ENCODE assay signal across 1 cellular context in the genomic region with DNA sequence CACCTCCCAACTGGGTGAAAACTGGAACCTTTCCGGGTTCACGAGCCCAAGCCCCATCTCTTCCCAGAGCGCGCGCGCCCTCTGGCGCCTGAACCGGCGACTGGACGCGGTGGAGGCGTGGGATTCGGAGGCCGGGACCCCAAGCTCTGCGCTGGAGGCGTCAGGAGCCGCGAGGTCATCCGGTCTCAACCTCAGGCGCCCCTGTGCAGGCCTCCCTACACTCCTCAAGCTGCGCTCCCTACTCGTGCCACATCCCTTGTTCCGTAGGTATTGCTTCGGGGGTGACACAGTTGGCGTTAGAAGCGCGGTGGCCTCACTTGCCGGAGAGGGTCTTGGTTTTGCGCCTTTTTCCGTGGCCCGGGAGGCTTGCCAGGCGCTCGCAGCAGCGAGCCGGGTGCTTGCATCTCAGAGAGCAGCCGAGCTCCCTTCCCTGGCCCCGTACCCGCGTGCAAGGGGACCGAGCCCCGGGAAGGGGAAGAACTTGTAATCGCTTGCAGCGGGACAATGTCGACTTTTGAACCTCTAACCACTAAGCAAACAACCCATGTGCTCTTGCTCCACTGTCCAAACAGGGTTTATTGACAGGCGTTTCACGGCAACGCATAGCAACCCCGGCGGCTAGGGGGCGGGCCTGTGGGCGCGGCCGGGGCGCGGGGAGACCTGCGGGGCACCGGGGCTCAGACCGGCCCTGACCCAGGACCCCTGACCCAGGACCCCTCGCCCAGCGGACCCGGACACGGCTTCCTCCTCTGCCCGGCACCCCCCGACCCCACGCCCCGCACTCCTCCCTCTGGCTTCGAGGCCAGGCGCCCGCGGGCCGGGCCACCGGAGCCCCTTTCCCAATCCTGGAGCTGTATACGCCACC.
TF ChIP-seq lines count a peak whose summit lies in the region.

No MANE protein-coding gene starts in this region.

TF ChIP-seq in HepG2, 621 proteins besides CTCF, POLR2A, EP300 and RAD21 (continued from another document and continues in another):
- TF ChIP-seq ZBTB3 (CRISPR knock-in tag; IDR thresholded peaks at IDR 0.05; ENCODE audit: borderline replicate concordance, low read depth) = 0 out of 2 replicates have a peak, but pooled peaks have one; percentile 30
- TF ChIP-seq RXRB (CRISPR knock-in tag; IDR thresholded peaks at IDR 0.05; ENCODE audit: borderline replicate concordance) = peak; percentile 78
- peak; percentile 78 for TF ChIP-seq RFX1 (IDR thresholded peaks at IDR 0.05)
- peak; percentile 75; the same call in 1 of the 2 replicates for TF ChIP-seq ZSCAN29 (CRISPR knock-in tag; conservative IDR thresholded peaks at IDR 0.05)
- peak; percentile 76 for TF ChIP-seq ARNT2 (CRISPR knock-in tag; IDR thresholded peaks at IDR 0.05; ENCODE audit: low read depth)
- TF ChIP-seq POLR2G (IDR thresholded peaks at IDR 0.05; ENCODE audit: low read depth, low read length) = peak; percentile 68
- peak; percentile 93 for TF ChIP-seq TARDBP (CRISPR knock-in tag; IDR thresholded peaks at IDR 0.05)
- TF ChIP-seq SMC3 (IDR thresholded peaks at IDR 0.05; ENCODE audit: low read length) = peak; percentile 12; the same call in 1 of the 2 replicates
- TF ChIP-seq AKAP8 (CRISPR knock-in tag; IDR thresholded peaks at IDR 0.05) = 0 out of 2 replicates have a peak, but pooled peaks have one; percentile 34
- no peak for TF ChIP-seq ATF7 (IDR thresholded peaks at IDR 0.05)
- TF ChIP-seq ATF7 (CRISPR knock-in tag; IDR thresholded peaks at IDR 0.05) = peak; percentile 40; the same call in 1 of the 2 replicates
- TF ChIP-seq MEIS1 (CRISPR knock-in tag; IDR thresholded peaks at IDR 0.05; ENCODE audit: borderline replicate concordance) = peak; percentile 72
- TF ChIP-seq TIGD3 (CRISPR knock-in tag; IDR thresholded peaks at IDR 0.05; ENCODE audit: borderline replicate concordance) = 0 out of 2 replicates have a peak, but pooled peaks have one; percentile 69
- peak; percentile 62 for TF ChIP-seq ISL2 (CRISPR knock-in tag; IDR thresholded peaks at IDR 0.05)
- 0 out of 2 replicates have a peak, but pooled peaks have one; percentile 71 for TF ChIP-seq GTF3A (CRISPR knock-in tag; conservative IDR thresholded peaks at IDR 0.05)
- TF ChIP-seq ZNF143 (CRISPR knock-in tag; IDR thresholded peaks at IDR 0.05) = no peak
- peak; percentile 94; the same call in 1 of the 2 replicates for TF ChIP-seq ZNF512B (CRISPR knock-in tag; IDR thresholded peaks at IDR 0.05; ENCODE audit: borderline replicate concordance)
- peak; percentile 8; the same call in 1 of the 2 replicates for TF ChIP-seq RFXAP (CRISPR knock-in tag; IDR thresholded peaks at IDR 0.05; ENCODE audit: borderline replicate concordance)
- TF ChIP-seq ZNF761 (CRISPR knock-in tag; conservative IDR thresholded peaks at IDR 0.05) = peak; percentile 55; the same call in 1 of the 2 replicates
- peak; percentile 80 for TF ChIP-seq PCBP1 (IDR thresholded peaks at IDR 0.05; ENCODE audit: borderline replicate concordance, low read depth, low read length)
- peak; percentile 96 for TF ChIP-seq RFX5 (IDR thresholded peaks at IDR 0.05; ENCODE audit: low read depth, low read length)
- 0 out of 2 replicates have a peak, but pooled peaks have one; percentile 75 for TF ChIP-seq CHCHD3 (CRISPR knock-in tag; IDR thresholded peaks at IDR 0.05)
- peak; percentile 88 for TF ChIP-seq ZSCAN21 (CRISPR knock-in tag; IDR thresholded peaks at IDR 0.05; ENCODE audit: borderline replicate concordance)
- TF ChIP-seq ZNF792 (CRISPR knock-in tag; IDR thresholded peaks at IDR 0.05) = peak; percentile 65; the same call in 1 of the 2 replicates
- TF ChIP-seq KLF9 (CRISPR knock-in tag; IDR thresholded peaks at IDR 0.05; ENCODE audit: low read depth) = 0 out of 2 replicates have a peak, but pooled peaks have one; percentile 44
- TF ChIP-seq IRX3 (CRISPR knock-in tag; IDR thresholded peaks at IDR 0.05; ENCODE audit: borderline replicate concordance, low read depth) = peak; percentile 79; the same call in 1 of the 2 replicates
- peak; percentile 16 for TF ChIP-seq CBX1 (IDR thresholded peaks at IDR 0.05; ENCODE audit: low read depth)
- peak; percentile 78 for TF ChIP-seq ZMYM4 (CRISPR knock-in tag; IDR thresholded peaks at IDR 0.05)
- peak; percentile 68; the same call in 1 of the 2 replicates for TF ChIP-seq ZBTB37 (CRISPR knock-in tag; IDR thresholded peaks at IDR 0.05)
- TF ChIP-seq, protein P1, sequence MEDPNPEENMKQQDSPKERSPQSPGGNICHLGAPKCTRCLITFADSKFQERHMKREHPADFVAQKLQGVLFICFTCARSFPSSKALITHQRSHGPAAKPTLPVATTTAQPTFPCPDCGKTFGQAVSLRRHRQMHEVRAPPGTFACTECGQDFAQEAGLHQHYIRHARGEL (CRISPR knock-in tag; IDR thresholded peaks at IDR 0.05) = 0 out of 2 replicates have a peak, but pooled peaks have one; percentile 24
- TF ChIP-seq, protein P2, sequence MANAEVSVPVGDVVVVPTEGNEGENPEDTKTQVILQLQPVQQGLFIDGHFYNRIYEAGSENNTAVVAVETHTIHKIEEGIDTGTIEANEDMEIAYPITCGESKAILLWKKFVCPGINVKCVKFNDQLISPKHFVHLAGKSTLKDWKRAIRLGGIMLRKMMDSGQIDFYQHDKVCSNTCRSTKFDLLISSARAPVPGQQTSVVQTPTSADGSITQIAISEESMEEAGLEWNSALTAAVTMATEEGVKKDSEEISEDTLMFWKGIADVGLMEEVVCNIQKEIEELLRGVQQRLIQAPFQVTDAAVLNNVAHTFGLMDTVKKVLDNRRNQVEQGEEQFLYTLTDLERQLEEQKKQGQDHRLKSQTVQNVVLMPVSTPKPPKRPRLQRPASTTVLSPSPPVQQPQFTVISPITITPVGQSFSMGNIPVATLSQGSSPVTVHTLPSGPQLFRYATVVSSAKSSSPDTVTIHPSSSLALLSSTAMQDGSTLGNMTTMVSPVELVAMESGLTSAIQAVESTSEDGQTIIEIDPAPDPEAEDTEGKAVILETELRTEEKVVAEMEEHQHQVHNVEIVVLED (CRISPR knock-in tag; IDR thresholded peaks at IDR 0.05; ENCODE audit: borderline replicate concordance) = no peak; the same call in 1 of the 2 replicates
- TF ChIP-seq REL (CRISPR knock-in tag; conservative IDR thresholded peaks at IDR 0.05) = 0 out of 2 replicates have a peak, but pooled peaks have one; percentile 23
- TF ChIP-seq THAP7 (CRISPR knock-in tag; IDR thresholded peaks at IDR 0.05) = peak; percentile 66; the same call in 1 of the 2 replicates
- TF ChIP-seq GLMP (CRISPR knock-in tag; IDR thresholded peaks at IDR 0.05; ENCODE audit: borderline replicate concordance) = no peak
- peak; percentile 65 for TF ChIP-seq PBX2 (CRISPR knock-in tag; IDR thresholded peaks at IDR 0.05)
- TF ChIP-seq ZNF30 (CRISPR knock-in tag; IDR thresholded peaks at IDR 0.05) = peak; percentile 83
- peak; percentile 88 for TF ChIP-seq KLF6 (CRISPR knock-in tag; IDR thresholded peaks at IDR 0.05)
- TF ChIP-seq, protein P3, sequence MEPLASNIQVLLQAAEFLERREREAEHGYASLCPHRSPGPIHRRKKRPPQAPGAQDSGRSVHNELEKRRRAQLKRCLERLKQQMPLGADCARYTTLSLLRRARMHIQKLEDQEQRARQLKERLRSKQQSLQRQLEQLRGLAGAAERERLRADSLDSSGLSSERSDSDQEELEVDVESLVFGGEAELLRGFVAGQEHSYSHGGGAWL (CRISPR knock-in tag; IDR thresholded peaks at IDR 0.05) = peak; percentile 33; the same call in 1 of the 2 replicates
- 0 out of 2 replicates have a peak, but pooled peaks have one; percentile 65 for TF ChIP-seq ZSCAN31 (CRISPR knock-in tag; IDR thresholded peaks at IDR 0.05; ENCODE audit: low read depth)
- TF ChIP-seq ZNF776 (CRISPR knock-in tag; IDR thresholded peaks at IDR 0.05) = 0 out of 2 replicates have a peak, but pooled peaks have one; percentile 17
- peak; percentile 81; the same call in 1 of the 2 replicates for TF ChIP-seq GFI1 (CRISPR knock-in tag; IDR thresholded peaks at IDR 0.05; ENCODE audit: borderline replicate concordance)
- TF ChIP-seq MTF2 (CRISPR knock-in tag; IDR thresholded peaks at IDR 0.05; ENCODE audit: borderline replicate concordance) = peak; percentile 57; the same call in 1 of the 2 replicates
